ENCODE assay signal across 9 cellular contexts in genomic region chr3:197878427-197878826, GRCh38.
A peak's percentile ranks its signal among the peaks of the same experiment; 100 is the strongest.
DNase-seq lines count a peak whose midpoint lies in the region; ATAC-seq, FAIRE-seq and TF ChIP-seq lines count a peak whose summit lies in the region.
"Had no signal": no experiment of that assay in that cellular context is flagged by ENCODE, and none has a peak within 500 bp of the region (broad histone marks: within the 10 kb centered on the region; RNA-seq: fewer than 3 reads in every experiment).

No MANE protein-coding gene starts in this region.

- peak; percentile 58 for ATAC-seq in GM21529 (IDR thresholded peaks at IDR 0.05; ENCODE audit: unreplicated experiment)
- ATAC-seq in central memory CD8-positive, alpha-beta T cell (replicated peaks; ENCODE audit: extremely low read depth, poor library complexity, severe bottlenecking) = no peak
- ATAC-seq in left ventricle myocardium superior = no peak
- ATAC-seq: GM23338 had no signal

- DNase-seq in central memory CD8-positive, alpha-beta T cell (ENCODE audit: low spot score in 2 of 2) = no peak
- DNase-seq in stimulated activated CD8-positive, alpha-beta memory T cell treated with anti-CD3 and anti-CD28 coated beads, Interleukin-4, amount 100 ng/mL, for 48 hours = peak; percentile 89
- no peak for DNase-seq in NK-92 (lab: John Stamatoyannopoulos, UW; ENCODE audit: unreplicated experiment)
- DNase-seq in kidney = no peak
- DNase-seq in left ventricle myocardium superior = no peak
- DNase-seq: naive B cell had no signal

- H3K9me3 Mint-ChIP-seq in T-helper 1 cell treated with Interleukin-12 subunit alpha and Interleukin-12 subunit beta and Interleukin-4 antibody, amounts not matched to agents 30 μg/mL and 1 μg/mL, for 36 hours = no peaks in the 10 kb centered on the region
- no peaks in the 10 kb centered on the region for H3K9me3 Mint-ChIP-seq in central memory CD8-positive, alpha-beta T cell
- H3K9me3 Mint-ChIP-seq: naive B cell had no signal

- H3K36me3 Mint-ChIP-seq in T-helper 1 cell treated with Interleukin-12 subunit alpha and Interleukin-12 subunit beta and Interleukin-4 antibody, amounts not matched to agents 30 μg/mL and 1 μg/mL, for 36 hours (ENCODE audit: low read depth) = peaks cover 27% of the 10 kb centered on the region
- peaks cover 21% of the 10 kb centered on the region for H3K36me3 Mint-ChIP-seq in central memory CD8-positive, alpha-beta T cell (ENCODE audit: insufficient read depth)

- FAIRE-seq in kidney (lab: Jason Lieb, UNC) = no peak

- H3K36me3 ChIP-seq in kidney (ENCODE audit: control insufficient read depth in 1 of 2, insufficient read depth in 2 of 2, low read length in 2 of 2) = peaks cover 8 to 30% of the 10 kb centered on the region in 2 donors

- no peak overlapping the region for H3K27ac ChIP-seq in kidney (ENCODE audit: low read depth in 2 of 2, low read length in 2 of 2)

- peak overlapping the region; percentile 88 for H3K27ac Mint-ChIP-seq in T-helper 1 cell treated with Interleukin-12 subunit alpha and Interleukin-12 subunit beta and Interleukin-4 antibody, amounts not matched to agents 30 μg/mL and 1 μg/mL, for 36 hours
- H3K27ac Mint-ChIP-seq in central memory CD8-positive, alpha-beta T cell (ENCODE audit: low read depth) = peak overlapping the region; percentile 53
- H3K27ac Mint-ChIP-seq: GM23338 had no signal

- peak overlapping the region; percentile 37 for H3K4me3 Mint-ChIP-seq in T-helper 1 cell treated with Interleukin-12 subunit alpha and Interleukin-12 subunit beta and Interleukin-4 antibody, amounts not matched to agents 30 μg/mL and 1 μg/mL, for 36 hours
- no peak overlapping the region for H3K4me3 Mint-ChIP-seq in central memory CD8-positive, alpha-beta T cell
- H3K4me3 Mint-ChIP-seq: GM23338, naive B cell had no signal

- H3K4me3 ChIP-seq in kidney (ENCODE audit: low read length in 2 of 2) = no peak overlapping the region
- H3K4me3 ChIP-seq: GM23338 had no signal

- no peak for TF ChIP-seq CTCF in kidney (IDR thresholded peaks at IDR 0.05; ENCODE audit: borderline replicate concordance, extremely low read depth, insufficient read depth)

- intact Hi-C loops in kidney (cut with DNase I) = no loop called here
- intact Hi-C loops in left ventricle myocardium superior (cut with micrococcal nuclease) = no loop called here

- H3K4me1 ChIP-seq in kidney (ENCODE audit: control insufficient read depth in 1 of 2, insufficient read depth in 1 of 2, low read depth in 1 of 2, low read length in 2 of 2) = no peaks in the 10 kb centered on the region

- no peak overlapping the region for H3K9ac ChIP-seq in kidney (ENCODE audit: low read length in 2 of 2)

- no peaks in the 10 kb centered on the region for H3K27me3 Mint-ChIP-seq in T-helper 1 cell treated with Interleukin-12 subunit alpha and Interleukin-12 subunit beta and Interleukin-4 antibody, amounts not matched to agents 30 μg/mL and 1 μg/mL, for 36 hours (ENCODE audit: low read depth)
- no peaks in the 10 kb centered on the region for H3K27me3 Mint-ChIP-seq in central memory CD8-positive, alpha-beta T cell
- H3K27me3 Mint-ChIP-seq: naive B cell had no signal

- H3K4me1 Mint-ChIP-seq in T-helper 1 cell treated with Interleukin-12 subunit alpha and Interleukin-12 subunit beta and Interleukin-4 antibody, amounts not matched to agents 30 μg/mL and 1 μg/mL, for 36 hours (ENCODE audit: low read depth) = peaks cover 19% of the 10 kb centered on the region
- H3K4me1 Mint-ChIP-seq in central memory CD8-positive, alpha-beta T cell = no peaks in the 10 kb centered on the region

- no peaks in the 10 kb centered on the region for H3K9me3 ChIP-seq in kidney (ENCODE audit: control insufficient read depth in 1 of 2, low read length in 2 of 2)
